1 cellular context compared by ENCODE assay signal in genomic region chr16:72963921-72964320, GRCh38.
TF ChIP-seq lines count a peak whose summit lies in the region.

No MANE protein-coding gene starts in this region.

TF ChIP-seq in GM23338, 12 proteins besides CTCF, POLR2A, EP300 and RAD21:
- TF ChIP-seq, protein P1, sequence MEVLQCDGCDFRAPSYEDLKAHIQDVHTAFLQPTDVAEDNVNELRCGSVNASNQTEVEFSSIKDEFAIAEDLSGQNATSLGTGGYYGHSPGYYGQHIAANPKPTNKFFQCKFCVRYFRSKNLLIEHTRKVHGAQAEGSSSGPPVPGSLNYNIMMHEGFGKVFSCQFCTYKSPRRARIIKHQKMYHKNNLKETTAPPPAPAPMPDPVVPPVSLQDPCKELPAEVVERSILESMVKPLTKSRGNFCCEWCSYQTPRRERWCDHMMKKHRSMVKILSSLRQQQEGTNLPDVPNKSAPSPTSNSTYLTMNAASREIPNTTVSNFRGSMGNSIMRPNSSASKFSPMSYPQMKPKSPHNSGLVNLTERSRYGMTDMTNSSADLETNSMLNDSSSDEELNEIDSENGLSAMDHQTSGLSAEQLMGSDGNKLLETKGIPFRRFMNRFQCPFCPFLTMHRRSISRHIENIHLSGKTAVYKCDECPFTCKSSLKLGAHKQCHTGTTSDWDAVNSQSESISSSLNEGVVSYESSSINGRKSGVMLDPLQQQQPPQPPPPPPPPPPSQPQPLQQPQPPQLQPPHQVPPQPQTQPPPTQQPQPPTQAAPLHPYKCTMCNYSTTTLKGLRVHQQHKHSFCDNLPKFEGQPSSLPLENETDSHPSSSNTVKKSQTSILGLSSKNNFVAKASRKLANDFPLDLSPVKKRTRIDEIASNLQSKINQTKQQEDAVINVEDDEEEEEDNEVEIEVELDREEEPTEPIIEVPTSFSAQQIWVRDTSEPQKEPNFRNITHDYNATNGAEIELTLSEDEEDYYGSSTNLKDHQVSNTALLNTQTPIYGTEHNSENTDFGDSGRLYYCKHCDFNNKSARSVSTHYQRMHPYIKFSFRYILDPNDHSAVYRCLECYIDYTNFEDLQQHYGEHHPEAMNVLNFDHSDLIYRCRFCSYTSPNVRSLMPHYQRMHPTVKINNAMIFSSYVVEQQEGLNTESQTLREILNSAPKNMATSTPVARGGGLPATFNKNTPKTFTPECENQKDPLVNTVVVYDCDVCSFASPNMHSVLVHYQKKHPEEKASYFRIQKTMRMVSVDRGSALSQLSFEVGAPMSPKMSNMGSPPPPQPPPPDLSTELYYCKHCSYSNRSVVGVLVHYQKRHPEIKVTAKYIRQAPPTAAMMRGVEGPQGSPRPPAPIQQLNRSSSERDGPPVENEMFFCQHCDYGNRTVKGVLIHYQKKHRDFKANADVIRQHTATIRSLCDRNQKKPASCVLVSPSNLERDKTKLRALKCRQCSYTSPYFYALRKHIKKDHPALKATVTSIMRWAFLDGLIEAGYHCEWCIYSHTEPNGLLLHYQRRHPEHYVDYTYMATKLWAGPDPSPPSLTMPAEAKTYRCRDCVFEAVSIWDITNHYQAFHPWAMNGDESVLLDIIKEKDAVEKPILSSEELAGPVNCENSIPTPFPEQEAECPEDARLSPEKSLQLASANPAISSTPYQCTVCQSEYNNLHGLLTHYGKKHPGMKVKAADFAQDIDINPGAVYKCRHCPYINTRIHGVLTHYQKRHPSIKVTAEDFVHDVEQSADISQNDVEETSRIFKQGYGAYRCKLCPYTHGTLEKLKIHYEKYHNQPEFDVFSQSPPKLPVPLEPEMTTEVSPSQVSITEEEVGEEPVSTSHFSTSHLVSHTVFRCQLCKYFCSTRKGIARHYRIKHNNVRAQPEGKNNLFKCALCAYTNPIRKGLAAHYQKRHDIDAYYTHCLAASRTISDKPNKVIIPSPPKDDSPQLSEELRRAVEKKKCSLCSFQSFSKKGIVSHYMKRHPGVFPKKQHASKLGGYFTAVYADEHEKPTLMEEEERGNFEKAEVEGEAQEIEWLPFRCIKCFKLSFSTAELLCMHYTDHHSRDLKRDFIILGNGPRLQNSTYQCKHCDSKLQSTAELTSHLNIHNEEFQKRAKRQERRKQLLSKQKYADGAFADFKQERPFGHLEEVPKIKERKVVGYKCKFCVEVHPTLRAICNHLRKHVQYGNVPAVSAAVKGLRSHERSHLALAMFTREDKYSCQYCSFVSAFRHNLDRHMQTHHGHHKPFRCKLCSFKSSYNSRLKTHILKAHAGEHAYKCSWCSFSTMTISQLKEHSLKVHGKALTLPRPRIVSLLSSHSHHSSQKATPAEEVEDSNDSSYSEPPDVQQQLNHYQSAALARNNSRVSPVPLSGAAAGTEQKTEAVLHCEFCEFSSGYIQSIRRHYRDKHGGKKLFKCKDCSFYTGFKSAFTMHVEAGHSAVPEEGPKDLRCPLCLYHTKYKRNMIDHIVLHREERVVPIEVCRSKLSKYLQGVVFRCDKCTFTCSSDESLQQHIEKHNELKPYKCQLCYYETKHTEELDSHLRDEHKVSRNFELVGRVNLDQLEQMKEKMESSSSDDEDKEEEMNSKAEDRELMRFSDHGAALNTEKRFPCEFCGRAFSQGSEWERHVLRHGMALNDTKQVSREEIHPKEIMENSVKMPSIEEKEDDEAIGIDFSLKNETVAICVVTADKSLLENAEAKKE (CRISPR knock-in tag; IDR thresholded peaks at IDR 0.05): no peak
- no peak for TF ChIP-seq EZH2phosphoT487 (IDR thresholded peaks at IDR 0.05; ENCODE audit: unreplicated experiment)
- TF ChIP-seq, protein P2, sequence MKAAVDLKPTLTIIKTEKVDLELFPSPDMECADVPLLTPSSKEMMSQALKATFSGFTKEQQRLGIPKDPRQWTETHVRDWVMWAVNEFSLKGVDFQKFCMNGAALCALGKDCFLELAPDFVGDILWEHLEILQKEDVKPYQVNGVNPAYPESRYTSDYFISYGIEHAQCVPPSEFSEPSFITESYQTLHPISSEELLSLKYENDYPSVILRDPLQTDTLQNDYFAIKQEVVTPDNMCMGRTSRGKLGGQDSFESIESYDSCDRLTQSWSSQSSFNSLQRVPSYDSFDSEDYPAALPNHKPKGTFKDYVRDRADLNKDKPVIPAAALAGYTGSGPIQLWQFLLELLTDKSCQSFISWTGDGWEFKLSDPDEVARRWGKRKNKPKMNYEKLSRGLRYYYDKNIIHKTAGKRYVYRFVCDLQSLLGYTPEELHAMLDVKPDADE (IDR thresholded peaks at IDR 0.05): no peak
- no peak for TF ChIP-seq STAT1 (IDR thresholded peaks at IDR 0.05; ENCODE audit: unreplicated experiment)
- TF ChIP-seq ZNF114 (CRISPR knock-in tag; IDR thresholded peaks at IDR 0.05): no peak
- TF ChIP-seq ZNF331 (CRISPR knock-in tag; IDR thresholded peaks at IDR 0.05; ENCODE audit: low read depth): no peak
- no peak for TF ChIP-seq REST (IDR thresholded peaks at IDR 0.05; ENCODE audit: unreplicated experiment)
- no peak for TF ChIP-seq EZH2 (IDR thresholded peaks at IDR 0.05; ENCODE audit: low read depth, unreplicated experiment)
- no peak for TF ChIP-seq POLR2AphosphoS5 (IDR thresholded peaks at IDR 0.05; ENCODE audit: low read depth)
